Comparison of ENCODE assay signal across 1 cellular context in the genomic region with DNA sequence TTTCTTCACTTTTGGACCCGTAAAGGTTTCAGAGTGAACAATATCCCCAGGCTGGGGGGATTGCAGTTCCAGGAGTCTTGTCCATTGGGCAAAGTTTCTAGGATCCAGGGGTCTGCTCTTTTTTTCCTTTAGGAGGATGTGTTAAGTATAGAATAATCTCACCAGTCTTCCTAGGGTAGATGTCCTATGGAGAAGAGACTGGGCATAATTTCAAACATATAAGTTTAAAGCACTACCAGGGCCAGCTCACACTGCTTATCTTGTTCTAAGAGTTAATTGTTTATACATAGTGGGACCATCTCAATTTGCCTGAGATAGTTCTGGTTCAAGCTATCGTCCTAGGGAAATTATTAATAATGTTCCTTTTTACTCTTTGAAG.
TF ChIP-seq lines count a peak whose summit lies in the region.

No MANE protein-coding gene starts in this region.

TF ChIP-seq in A549, 52 proteins besides CTCF, POLR2A, EP300 and RAD21:
- TF ChIP-seq KDM1A (IDR thresholded peaks at IDR 0.05; ENCODE audit: low read depth) = no peak
- no peak for TF ChIP-seq CHD2 (IDR thresholded peaks at IDR 0.05; ENCODE audit: low read length, partially characterized antibody)
- TF ChIP-seq PHF8 (IDR thresholded peaks at IDR 0.05; ENCODE audit: borderline replicate concordance, low read depth) = no peak
- TF ChIP-seq, protein P1, sequence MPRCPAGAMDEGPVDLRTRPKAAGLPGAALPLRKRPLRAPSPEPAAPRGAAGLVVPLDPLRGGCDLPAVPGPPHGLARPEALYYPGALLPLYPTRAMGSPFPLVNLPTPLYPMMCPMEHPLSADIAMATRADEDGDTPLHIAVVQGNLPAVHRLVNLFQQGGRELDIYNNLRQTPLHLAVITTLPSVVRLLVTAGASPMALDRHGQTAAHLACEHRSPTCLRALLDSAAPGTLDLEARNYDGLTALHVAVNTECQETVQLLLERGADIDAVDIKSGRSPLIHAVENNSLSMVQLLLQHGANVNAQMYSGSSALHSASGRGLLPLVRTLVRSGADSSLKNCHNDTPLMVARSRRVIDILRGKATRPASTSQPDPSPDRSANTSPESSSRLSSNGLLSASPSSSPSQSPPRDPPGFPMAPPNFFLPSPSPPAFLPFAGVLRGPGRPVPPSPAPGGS (IDR thresholded peaks at IDR 0.05) = no peak
- TF ChIP-seq EHF (CRISPR knock-in tag; IDR thresholded peaks at IDR 0.05) = no peak
- TF ChIP-seq GATA3 (IDR thresholded peaks at IDR 0.05; ENCODE audit: borderline replicate concordance) = no peak
- TF ChIP-seq FOSB (CRISPR knock-in tag; IDR thresholded peaks at IDR 0.05) = no peak
- no peak for TF ChIP-seq CHD4 (IDR thresholded peaks at IDR 0.05; ENCODE audit: borderline replicate concordance)
- no peak for TF ChIP-seq SMC3 (IDR thresholded peaks at IDR 0.05)
- no peak for TF ChIP-seq CBX2 (IDR thresholded peaks at IDR 0.05; ENCODE audit: borderline replicate concordance, low read depth)
- TF ChIP-seq HEYL (CRISPR knock-in tag; IDR thresholded peaks at IDR 0.05) = no peak
